Comparison of ENCODE assay signal across 17 cellular contexts in the genomic region with DNA sequence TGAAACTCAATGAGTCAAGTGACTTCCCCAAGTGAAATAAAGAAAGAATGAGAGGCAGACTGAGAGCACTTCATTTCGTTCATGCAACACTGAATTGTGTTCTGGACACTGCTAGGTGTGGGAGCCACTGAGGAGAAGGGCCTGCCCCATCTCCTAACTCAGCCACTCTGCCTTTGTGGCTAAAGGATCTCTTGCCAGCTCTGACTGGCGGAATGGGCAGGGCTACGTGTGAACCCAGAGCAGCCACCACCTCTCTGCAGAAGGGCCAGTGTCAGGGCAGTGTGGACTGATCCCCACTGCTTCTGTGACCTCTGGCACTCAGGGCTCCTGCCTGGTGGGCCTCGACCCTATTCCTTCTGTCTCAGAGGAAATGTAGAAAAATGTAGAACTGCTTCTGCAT. TPM values are rescaled to one million over a fixed set of nuclear protein-coding genes. Genes with fewer than 3 reads are reported as not detected.
DNase-seq lines count a peak whose midpoint lies in the region; ATAC-seq and TF ChIP-seq lines count a peak whose summit lies in the region.
"Had no signal": no experiment of that assay in that cellular context is flagged by ENCODE, and none has a peak within 500 bp of the region (broad histone marks: within the 10 kb centered on the region; RNA-seq: fewer than 3 reads in every experiment).

No MANE protein-coding gene starts in this region.

- peaks cover 44% of the 10 kb centered on the region for H3K4me1 Mint-ChIP-seq in activated CD4-positive, alpha-beta T cell treated with anti-CD3 and anti-CD28 coated beads for 36 hours
- H3K4me1 Mint-ChIP-seq in activated CD4-positive, alpha-beta T cell treated with anti-CD3 and anti-CD28 coated beads, Interleukin-2, amount 10 ng/mL, durations not matched to agents 24 days and 14 days = peaks cover 47% of the 10 kb centered on the region
- H3K4me1 Mint-ChIP-seq in CD8-positive, alpha-beta T cell (ENCODE audit: low read depth) = peaks cover 47% of the 10 kb centered on the region
- H3K4me1 Mint-ChIP-seq in activated naive CD8-positive, alpha-beta T cell treated with anti-CD3 and anti-CD28 coated beads for 36 hours = peaks cover 58% of the 10 kb centered on the region

- CTCF ChIA-PET in activated CD4-positive, alpha-beta T cell treated with anti-CD3 and anti-CD28 coated beads for 36 hours (lab: Charles Lee) = interaction anchor here (1.1 to 2.8 kb wide), 8 partner anchors 10 to 77 kb away, joined by 3 to 17 read pairs (median 4); no protein-coding TSS in a partner anchor
- CTCF ChIA-PET in CD8-positive, alpha-beta T cell (lab: Charles Lee) = interaction anchor here (1.2 to 4.8 kb wide), 5 partner anchors 11 to 75 kb away, joined by 3 to 22 read pairs (median 11); no protein-coding TSS in a partner anchor

- H3K27me3 ChIP-seq in CD8-positive, alpha-beta T cell (ENCODE audit: insufficient read depth, low read length) = no peaks in the 10 kb centered on the region

- no peak for DNase-seq in activated CD4-positive, alpha-beta T cell treated with anti-CD3 and anti-CD28 coated beads for 36 hours
- DNase-seq in activated CD4-positive, alpha-beta T cell treated with anti-CD3 and anti-CD28 coated beads, Interleukin-2, amount 10 ng/mL, durations not matched to agents 24 days and 14 days = no peak
- DNase-seq in CD8-positive, alpha-beta T cell = no peak
- no peak for DNase-seq in activated naive CD8-positive, alpha-beta T cell treated with anti-CD3 and anti-CD28 coated beads for 36 hours
- DNase-seq in myocyte (ENCODE audit: low read depth) = peak; percentile 55
- no peak for DNase-seq in NCI-H2107 (lab: John Stamatoyannopoulos, UW)
- no peak for DNase-seq in SW480 (ENCODE audit: low spot score)
- no peak for DNase-seq in SW 1271 (lab: John Stamatoyannopoulos, UW)
- DNase-seq: 8988T, DMS79, H9, Karpas-422, NCI-H1436 treated with DMSO at 0.1 percent for 48 hours, PC-3 had no signal

- H3K9me3 ChIP-seq in CD8-positive, alpha-beta T cell (ENCODE audit: low read length) = no peaks in the 10 kb centered on the region

- no peak for ATAC-seq in activated CD4-positive, alpha-beta T cell treated with anti-CD3 and anti-CD28 coated beads for 36 hours
- no peak for ATAC-seq in CD8-positive, alpha-beta T cell
- ATAC-seq: GM12878, PC-3 had no signal

- H3K4me3 ChIP-seq in CD8-positive, alpha-beta T cell (ENCODE audit: low read depth, low read length) = no peak overlapping the region
- H3K4me3 ChIP-seq: GM12878 had no signal

- no peak overlapping the region for H3K27ac ChIP-seq in CD8-positive, alpha-beta T cell (ENCODE audit: low read depth, low read length)

- no peak overlapping the region for H3K4me3 Mint-ChIP-seq in activated CD4-positive, alpha-beta T cell treated with anti-CD3 and anti-CD28 coated beads for 36 hours
- no peak overlapping the region for H3K4me3 Mint-ChIP-seq in activated CD4-positive, alpha-beta T cell treated with anti-CD3 and anti-CD28 coated beads, Interleukin-2, amount 10 ng/mL, durations not matched to agents 24 days and 14 days
- no peak overlapping the region for H3K4me3 Mint-ChIP-seq in CD8-positive, alpha-beta T cell
- H3K4me3 Mint-ChIP-seq in activated naive CD8-positive, alpha-beta T cell treated with anti-CD3 and anti-CD28 coated beads for 36 hours = no peak overlapping the region
- H3K4me3 Mint-ChIP-seq: CD14-positive monocyte, H9 had no signal

- H3K27me3 Mint-ChIP-seq in activated CD4-positive, alpha-beta T cell treated with anti-CD3 and anti-CD28 coated beads for 36 hours = peaks cover 4% of the 10 kb centered on the region
- no peaks in the 10 kb centered on the region for H3K27me3 Mint-ChIP-seq in activated CD4-positive, alpha-beta T cell treated with anti-CD3 and anti-CD28 coated beads, Interleukin-2, amount 10 ng/mL, durations not matched to agents 24 days and 14 days
- H3K27me3 Mint-ChIP-seq in CD8-positive, alpha-beta T cell (ENCODE audit: low read depth) = no peaks in the 10 kb centered on the region
- no peaks in the 10 kb centered on the region for H3K27me3 Mint-ChIP-seq in activated naive CD8-positive, alpha-beta T cell treated with anti-CD3 and anti-CD28 coated beads for 36 hours

- H3K36me3 ChIP-seq in CD8-positive, alpha-beta T cell (ENCODE audit: insufficient read depth, low read length) = no peaks in the 10 kb centered on the region

- H3K9me3 Mint-ChIP-seq in activated CD4-positive, alpha-beta T cell treated with anti-CD3 and anti-CD28 coated beads for 36 hours (ENCODE audit: low read depth) = no peaks in the 10 kb centered on the region
- H3K9me3 Mint-ChIP-seq in activated CD4-positive, alpha-beta T cell treated with anti-CD3 and anti-CD28 coated beads, Interleukin-2, amount 10 ng/mL, durations not matched to agents 24 days and 14 days = peaks cover 8% of the 10 kb centered on the region
- peaks cover 5% of the 10 kb centered on the region for H3K9me3 Mint-ChIP-seq in CD8-positive, alpha-beta T cell
- H3K9me3 Mint-ChIP-seq in activated naive CD8-positive, alpha-beta T cell treated with anti-CD3 and anti-CD28 coated beads for 36 hours = peaks cover 13% of the 10 kb centered on the region
- H3K9me3 Mint-ChIP-seq: CD14-positive monocyte had no signal

- intact Hi-C loops in activated CD4-positive, alpha-beta T cell treated with anti-CD3 and anti-CD28 coated beads for 36 hours (cut with DNase I, micrococcal nuclease) = no loop called here
- intact Hi-C loops in activated CD4-positive, alpha-beta T cell treated with anti-CD3 and anti-CD28 coated beads, Interleukin-2, amount 10 ng/mL, durations not matched to agents 24 days and 14 days (cut with micrococcal nuclease) = no loop called here
- intact Hi-C loops in CD8-positive, alpha-beta T cell (cut with DNase I, micrococcal nuclease) = no loop called here

- TF ChIP-seq CTCF in CD8-positive, alpha-beta T cell (IDR thresholded peaks at IDR 0.05) = no peak

- POLR2A ChIA-PET in activated CD4-positive, alpha-beta T cell treated with anti-CD3 and anti-CD28 coated beads for 36 hours (lab: Charles Lee) = no interaction called here
- POLR2A ChIA-PET in CD8-positive, alpha-beta T cell (lab: Charles Lee) = no interaction called here

- peaks cover 11% of the 10 kb centered on the region for H3K4me1 ChIP-seq in CD8-positive, alpha-beta T cell (ENCODE audit: insufficient read depth, low read length)

- peaks cover 3% of the 10 kb centered on the region for H3K36me3 Mint-ChIP-seq in activated CD4-positive, alpha-beta T cell treated with anti-CD3 and anti-CD28 coated beads for 36 hours (ENCODE audit: low read depth)
- H3K36me3 Mint-ChIP-seq in activated CD4-positive, alpha-beta T cell treated with anti-CD3 and anti-CD28 coated beads, Interleukin-2, amount 10 ng/mL, durations not matched to agents 24 days and 14 days (ENCODE audit: low read depth) = peaks cover 13% of the 10 kb centered on the region
- H3K36me3 Mint-ChIP-seq in CD8-positive, alpha-beta T cell = no peaks in the 10 kb centered on the region
- H3K36me3 Mint-ChIP-seq in activated naive CD8-positive, alpha-beta T cell treated with anti-CD3 and anti-CD28 coated beads for 36 hours = peaks cover 20% of the 10 kb centered on the region
- H3K36me3 Mint-ChIP-seq: CD14-positive monocyte had no signal

- H3K27ac Mint-ChIP-seq in activated CD4-positive, alpha-beta T cell treated with anti-CD3 and anti-CD28 coated beads for 36 hours = peak overlapping the region; percentile 20
- no peak overlapping the region for H3K27ac Mint-ChIP-seq in activated CD4-positive, alpha-beta T cell treated with anti-CD3 and anti-CD28 coated beads, Interleukin-2, amount 10 ng/mL, durations not matched to agents 24 days and 14 days
- H3K27ac Mint-ChIP-seq in CD8-positive, alpha-beta T cell = peak overlapping the region; percentile 29
- peak overlapping the region; percentile 5 for H3K27ac Mint-ChIP-seq in activated naive CD8-positive, alpha-beta T cell treated with anti-CD3 and anti-CD28 coated beads for 36 hours
- H3K27ac Mint-ChIP-seq: H9 had no signal

RNA-seq across cellular contexts. Expression of gene GZMB, which starts 46.5 kb away (rescaled TPM):
- total RNA-seq in activated CD4-positive, alpha-beta T cell treated with anti-CD3 and anti-CD28 coated beads for 36 hours = 1,000 to 10,000 TPM; 2,147 to 3,062 TPM
- 4,455 and 4,487 TPM in 2 replicates for total RNA-seq in activated CD4-positive, alpha-beta T cell treated with anti-CD3 and anti-CD28 coated beads, Interleukin-2, amount 10 ng/mL, durations not matched to agents 24 days and 14 days
- total RNA-seq in CD8-positive, alpha-beta T cell = 1 to 10 TPM; 5.4 to 5.8 TPM
- 1,000 to 10,000 TPM; 1,271 to 1,284 TPM for total RNA-seq in activated naive CD8-positive, alpha-beta T cell treated with anti-CD3 and anti-CD28 coated beads for 36 hours
- total RNA-seq in myocyte = not detected in 2 replicates
- not detected for polyA plus RNA-seq in myocyte (2012)
- total RNA-seq: G401, H9, PC-3 had no signal

Comparison
In these comparisons a context has a peak if more than half of its experiments do, and no peak if none do; other contexts are left out.
1. RNA of gene GZMB, which starts 46.5 kb away (total RNA-seq): 4,455 to 4,487 TPM in activated CD4-positive, alpha-beta T cell treated with anti-CD3 and anti-CD28 coated beads, Interleukin-2, amount 10 ng/mL, durations not matched to agents 24 days and 14 days, 2,147 to 3,062 TPM in activated CD4-positive, alpha-beta T cell treated with anti-CD3 and anti-CD28 coated beads for 36 hours and 1,271 to 1,284 TPM in activated naive CD8-positive, alpha-beta T cell treated with anti-CD3 and anti-CD28 coated beads for 36 hours; 5.4 to 5.8 TPM in CD8-positive, alpha-beta T cell and not detected in myocyte; every median in the first group is over 100 times any median in the second.